8 cellular contexts compared by ENCODE assay signal in the genomic region with DNA sequence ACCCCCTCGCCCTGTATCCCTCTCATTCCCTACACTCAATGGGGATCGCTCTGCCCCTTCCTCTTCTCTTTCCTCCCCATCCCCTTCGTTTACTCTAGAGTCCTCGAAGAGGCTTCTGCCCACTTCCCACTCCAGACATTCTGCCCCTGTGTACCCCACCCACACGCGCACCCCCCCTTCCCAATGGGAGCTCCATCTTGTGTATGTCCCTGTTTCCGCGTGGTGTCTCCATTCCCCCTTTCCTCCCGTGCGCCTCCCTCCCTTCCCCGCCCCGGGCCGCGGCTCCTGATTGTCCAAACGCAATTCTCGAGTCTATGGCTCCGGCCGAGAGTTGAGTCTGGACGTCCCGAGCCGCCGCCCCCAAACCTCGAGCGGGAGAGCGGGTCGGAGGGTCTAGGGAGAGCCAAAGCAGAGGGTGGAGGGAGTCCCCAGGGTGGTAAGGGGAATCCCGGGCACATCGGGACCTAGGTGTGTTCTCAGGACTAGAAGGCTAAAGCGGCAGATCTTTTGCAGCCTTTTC. TPM values are rescaled to one million over a fixed set of nuclear protein-coding genes. Genes with fewer than 3 reads are reported as not detected.
DNase-seq lines count a peak whose midpoint lies in the region; ATAC-seq and TF ChIP-seq lines count a peak whose summit lies in the region.

No MANE protein-coding gene starts in this region.

- H3K4me3 Mint-ChIP-seq in activated naive CD8-positive, alpha-beta T cell treated with anti-CD3 and anti-CD28 coated beads for 36 hours: peak overlapping the region; percentile 85

- no peak for TF ChIP-seq CTCF in C4-2B (conservative IDR thresholded peaks at IDR 0.05)

- no peaks in the 10 kb centered on the region for H3K9me3 Mint-ChIP-seq in activated naive CD8-positive, alpha-beta T cell treated with anti-CD3 and anti-CD28 coated beads for 36 hours

- peaks cover 52% of the 10 kb centered on the region for H3K27me3 ChIP-seq in HUES48 (ENCODE audit: control insufficient read depth, insufficient read depth, low read length)

- peak overlapping the region; percentile 90 for H3K27ac ChIP-seq in C4-2B
- no peak overlapping the region for H3K27ac ChIP-seq in HUES48 (ENCODE audit: low read depth, low read length)

- H3K9me3 ChIP-seq in HUES48 (ENCODE audit: control insufficient read depth, insufficient read depth, low read length): no peaks in the 10 kb centered on the region

- 0 out of 2 replicates have a peak overlapping the region, but pooled peaks have one; percentile 30 for H3K9ac ChIP-seq in HUES48 (ENCODE audit: low read depth, low read length)

- ATAC-seq in HG02970 (IDR thresholded peaks at IDR 0.05; ENCODE audit: low FRiP score, unreplicated experiment): no peak
- no peak for ATAC-seq in HG03571 (IDR thresholded peaks at IDR 0.05; ENCODE audit: unreplicated experiment)

- H3K36me3 Mint-ChIP-seq in activated naive CD8-positive, alpha-beta T cell treated with anti-CD3 and anti-CD28 coated beads for 36 hours: peaks cover 23% of the 10 kb centered on the region

- no peak for DNase-seq in activated naive CD8-positive, alpha-beta T cell treated with anti-CD3 and anti-CD28 coated beads for 36 hours
- DNase-seq in cardiac septum (ENCODE audit: low spot score): peak; percentile 75
- DNase-seq in posterior cingulate gyrus: peak in 6 of 10 donors; percentile 35 to 86 (median 59)
- DNase-seq in SHP77 treated with DMSO at 0.1 percent for 48 hours (lab: John Stamatoyannopoulos, UW): no peak

- H3K4me3 ChIP-seq in HUES48 (ENCODE audit: low read depth, low read length): peak overlapping the region; percentile 91

- H3K36me3 ChIP-seq in HUES48 (ENCODE audit: control insufficient read depth, insufficient read depth, low read length): peaks cover 33% of the 10 kb centered on the region

- intact Hi-C loops in cardiac septum (cut with DNase I) (no loop called here), posterior cingulate gyrus (cut with DNase I) (no loop called here)

- H3K27ac Mint-ChIP-seq in activated naive CD8-positive, alpha-beta T cell treated with anti-CD3 and anti-CD28 coated beads for 36 hours: peak overlapping the region; percentile 94

- peaks cover 23% of the 10 kb centered on the region for H3K4me1 ChIP-seq in HUES48 (ENCODE audit: control insufficient read depth, insufficient read depth, low read length)

- H3K4me1 Mint-ChIP-seq in activated naive CD8-positive, alpha-beta T cell treated with anti-CD3 and anti-CD28 coated beads for 36 hours: peaks cover 49% of the 10 kb centered on the region

- H3K27me3 Mint-ChIP-seq in activated naive CD8-positive, alpha-beta T cell treated with anti-CD3 and anti-CD28 coated beads for 36 hours: no peaks in the 10 kb centered on the region

RNA-seq across cellular contexts. Expression of a gene that starts 0.7 kb away (rescaled TPM):
- 10 to 100 TPM; 35.3 to 35.8 TPM for total RNA-seq in activated naive CD8-positive, alpha-beta T cell treated with anti-CD3 and anti-CD28 coated beads for 36 hours
- total RNA-seq in cardiac septum: 24.5 TPM

RNA-seq across cellular contexts. Expression of a gene that starts 3.2 kb away (rescaled TPM):
- total RNA-seq in activated naive CD8-positive, alpha-beta T cell treated with anti-CD3 and anti-CD28 coated beads for 36 hours: 10 to 100 TPM; 31.1 to 32.6 TPM
- 9.9 TPM for total RNA-seq in cardiac septum

RNA-seq across cellular contexts. Expression of a gene that starts 7.0 kb away (rescaled TPM):
- 10 to 100 TPM; 51.0 to 55.6 TPM for total RNA-seq in activated naive CD8-positive, alpha-beta T cell treated with anti-CD3 and anti-CD28 coated beads for 36 hours
- 62.4 TPM for total RNA-seq in cardiac septum

RNA-seq across cellular contexts. Expression of a gene that starts 7.2 kb away (rescaled TPM):
- total RNA-seq in activated naive CD8-positive, alpha-beta T cell treated with anti-CD3 and anti-CD28 coated beads for 36 hours: 10 to 100 TPM; 40.4 to 42.1 TPM
- total RNA-seq in cardiac septum: 33.5 TPM

RNA-seq across cellular contexts. Expression of a gene that starts 15.4 kb away (rescaled TPM):
- 1 to 10 TPM; 1.0 to 1.1 TPM for total RNA-seq in activated naive CD8-positive, alpha-beta T cell treated with anti-CD3 and anti-CD28 coated beads for 36 hours
- 1.7 TPM for total RNA-seq in cardiac septum

Comparison
In these comparisons a context has a peak if more than half of its experiments do, and no peak if none do; other contexts are left out.
1. DNase-seq: peak in cardiac septum (single experiment) and posterior cingulate gyrus (6 of 10); none in activated naive CD8-positive, alpha-beta T cell treated with anti-CD3 and anti-CD28 coated beads for 36 hours (single experiment) and SHP77 treated with DMSO at 0.1 percent for 48 hours (single experiment).